9 cellular contexts compared by ENCODE assay signal in genomic region chr16:15518412-15519351, GRCh38.
DNase-seq lines count a peak whose midpoint lies in the region; ATAC-seq, FAIRE-seq and TF ChIP-seq lines count a peak whose summit lies in the region.
"Had no signal": no experiment of that assay in that cellular context is flagged by ENCODE, and none has a peak within 500 bp of the region (broad histone marks: within the 10 kb centered on the region; RNA-seq: fewer than 3 reads in every experiment).

No MANE protein-coding gene starts in this region.

- no peak overlapping the region for H3K4me3 ChIP-seq in HEK293 (ENCODE audit: low read depth, low read length)
- no peak overlapping the region for H3K4me3 ChIP-seq in skeletal muscle tissue (ENCODE audit: low read length in 3 of 3)
- no peak overlapping the region for H3K4me3 ChIP-seq in suprapubic skin

- no peak for TF ChIP-seq CTCF in HEK293 (tag by site-specific recombination; IDR thresholded peaks at IDR 0.05)
- no peak for TF ChIP-seq CTCF in suprapubic skin (IDR thresholded peaks at IDR 0.05)

- POLR2A ChIA-PET in HEK293 (lab: Yijun Ruan, JAX), result no interaction called here

- DNase-seq in cerebellar cortex (ENCODE audit: low spot score) (peak; percentile 76), kidney tubule cell (ENCODE audit: low spot score) (peak; percentile 85), suprapubic skin (ENCODE audit: low spot score in 2 of 2) (no peak), GM19239 (ENCODE audit: insufficient read length, low spot score) (no peak), Kasumi-1 (lab: John Stamatoyannopoulos, UW) (no peak)
- DNase-seq: effector memory CD4-positive, alpha-beta T cell had no signal

- H3K9me3 ChIP-seq in HEK293 (ENCODE audit: control insufficient read depth, insufficient read depth, low read depth, low read length) (no peaks in the 10 kb centered on the region), skeletal muscle tissue (ENCODE audit: control insufficient read depth in 3 of 3, low read length in 3 of 3) (no peaks in the 10 kb centered on the region), suprapubic skin (no peaks in the 10 kb centered on the region)

- H3K27ac ChIP-seq in HEK293 (ENCODE audit: extremely low read depth, low read depth, low read length), result no peak overlapping the region
- H3K27ac ChIP-seq in skeletal muscle tissue (ENCODE audit: low read depth, low read length), result peak overlapping the region; percentile 32
- no peak overlapping the region for H3K27ac ChIP-seq in suprapubic skin

- TF ChIP-seq POLR2A in suprapubic skin (IDR thresholded peaks at IDR 0.05), result no peak

- peak overlapping the region in 1 of 3 donors; percentile 60 for H3K9ac ChIP-seq in skeletal muscle tissue (ENCODE audit: low read depth in 1 of 3, low read length in 3 of 3)

- H3K4me1 ChIP-seq in HEK293 (ENCODE audit: control insufficient read depth, insufficient read depth, low read length), result no peaks in the 10 kb centered on the region
- H3K4me1 ChIP-seq in skeletal muscle tissue (ENCODE audit: control insufficient read depth in 3 of 3, insufficient read depth in 3 of 3, low read length in 3 of 3), result peaks cover 24 to 29% (median 29%) of the 10 kb centered on the region in 3 donors
- peaks cover 33% of the 10 kb centered on the region for H3K4me1 ChIP-seq in suprapubic skin

- CTCF ChIA-PET in HEK293 (lab: Yijun Ruan, JAX), result interaction anchor here (0.6 kb wide), 1 partner anchor 91 kb away, joined by 3 read pairs; no protein-coding TSS in a partner anchor

- no peaks in the 10 kb centered on the region for H3K27me3 ChIP-seq in skeletal muscle tissue (ENCODE audit: control insufficient read depth in 3 of 3, insufficient read depth in 3 of 3, low read length in 3 of 3)
- H3K27me3 ChIP-seq in suprapubic skin, result no peaks in the 10 kb centered on the region

- TF ChIP-seq EP300 in suprapubic skin (IDR thresholded peaks at IDR 0.05), result no peak

- FAIRE-seq in GM19239 (lab: Jason Lieb, UNC), result no peak

- 45% methylated on average over 11 of the region's 11 CpGs for WGBS in suprapubic skin

- no peak for ATAC-seq in HG03469 (IDR thresholded peaks at IDR 0.05; ENCODE audit: unreplicated experiment)

- no peaks in the 10 kb centered on the region for H3K36me3 ChIP-seq in HEK293 (ENCODE audit: control insufficient read depth in 2 of 2, insufficient read depth in 1 of 2, low read length in 2 of 2)
- H3K36me3 ChIP-seq in skeletal muscle tissue (ENCODE audit: control insufficient read depth in 3 of 3, insufficient read depth in 3 of 3, low read length in 3 of 3), result peaks cover 0 to 2% (median 0%) of the 10 kb centered on the region in 3 donors
- H3K36me3 ChIP-seq in suprapubic skin, result peaks cover 3% of the 10 kb centered on the region

TF ChIP-seq in HEK293, 187 proteins besides CTCF, POLR2A, EP300 and RAD21 (continues in another document):
- no peak for TF ChIP-seq ZNF423 (tag by site-specific recombination; IDR thresholded peaks at IDR 0.05)
- no peak for TF ChIP-seq PRDM2 (tag by site-specific recombination; IDR thresholded peaks at IDR 0.05; ENCODE audit: borderline replicate concordance)
- TF ChIP-seq ZNF112 (tag by site-specific recombination; IDR thresholded peaks at IDR 0.05), result no peak
- TF ChIP-seq OSR2 (tag by site-specific recombination; IDR thresholded peaks at IDR 0.05), result peak; percentile 75
- no peak for TF ChIP-seq ZNF280C (tag by site-specific recombination; IDR thresholded peaks at IDR 0.05)
- TF ChIP-seq KLF17 (tag by site-specific recombination; IDR thresholded peaks at IDR 0.05), result no peak
- no peak for TF ChIP-seq ZNF169 (tag by site-specific recombination; IDR thresholded peaks at IDR 0.05)
- TF ChIP-seq ZNF707 (tag by site-specific recombination; IDR thresholded peaks at IDR 0.05), result no peak
- TF ChIP-seq WT1 (tag by site-specific recombination; IDR thresholded peaks at IDR 0.05), result peak; percentile 78
- no peak for TF ChIP-seq ZNF791 (tag by site-specific recombination; IDR thresholded peaks at IDR 0.05)
- TF ChIP-seq ZNF362 (tag by site-specific recombination; IDR thresholded peaks at IDR 0.05), result 0 out of 2 replicates have a peak, but pooled peaks have one; percentile 25
- no peak for TF ChIP-seq ZNF768 (tag by site-specific recombination; IDR thresholded peaks at IDR 0.05)

Comparison
In these comparisons a context has a peak if more than half of its experiments do, and no peak if none do; other contexts are left out.
1. DNase-seq: peak in cerebellar cortex (single experiment) and kidney tubule cell (single experiment); none in suprapubic skin (0 of 2), GM19239 (single experiment) and Kasumi-1 (0 of 2).